ENCODE assay signal across 2 cellular contexts in the genomic region with DNA sequence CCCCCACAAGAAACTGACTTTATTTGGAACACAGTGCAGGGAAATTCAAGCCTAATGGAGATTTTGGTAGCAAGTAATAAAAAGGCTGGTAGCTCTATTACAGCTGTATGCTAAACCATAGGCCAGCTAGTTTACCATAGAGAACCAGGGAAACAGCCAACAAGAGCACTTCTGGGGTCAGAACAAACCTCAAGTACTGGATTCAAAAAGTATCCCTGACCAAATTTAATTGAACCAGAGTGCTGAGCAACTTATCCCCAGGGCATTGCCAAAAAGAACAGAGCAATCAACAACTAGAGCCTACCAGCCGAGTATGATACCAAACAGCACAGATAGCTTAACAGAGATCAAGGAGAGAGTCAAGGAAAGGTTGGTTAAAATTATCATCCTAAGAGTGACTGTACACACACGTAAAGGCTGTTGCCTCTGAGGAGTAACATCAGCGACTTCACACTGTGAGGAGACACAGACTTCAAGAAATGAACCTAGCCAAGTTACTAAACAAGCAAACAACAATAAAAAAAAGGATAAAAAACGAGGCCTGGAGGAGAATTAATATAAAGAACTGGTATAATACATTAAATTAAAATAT.
TF ChIP-seq lines count a peak whose summit lies in the region.

No MANE protein-coding gene starts in this region.

TF ChIP-seq in IMR-90, 13 proteins besides CTCF, POLR2A, EP300 and RAD21:
- TF ChIP-seq FOS (IDR thresholded peaks at IDR 0.05; ENCODE audit: low read depth, low read length): no peak
- TF ChIP-seq RCOR1 (IDR thresholded peaks at IDR 0.05; ENCODE audit: insufficient replicate concordance, low read length): no peak
- TF ChIP-seq MAZ (IDR thresholded peaks at IDR 0.05; ENCODE audit: borderline replicate concordance, low read depth, low read length): no peak
- TF ChIP-seq MXI1 (IDR thresholded peaks at IDR 0.05; ENCODE audit: borderline replicate concordance, low read depth, low read length): no peak
- no peak for TF ChIP-seq BHLHE40 (IDR thresholded peaks at IDR 0.05; ENCODE audit: low read depth, low read length)
- TF ChIP-seq NFE2L2 (IDR thresholded peaks at IDR 0.05; ENCODE audit: low read depth, low read length): no peak

TF ChIP-seq in GM12878, 131 proteins besides CTCF, POLR2A, EP300 and RAD21:
- TF ChIP-seq RUNX3 (IDR thresholded peaks at IDR 0.05; ENCODE audit: low read length) (no peak), FOXM1 (IDR thresholded peaks at IDR 0.05; ENCODE audit: low read depth, low read length) (no peak), IKZF1 (conservative IDR thresholded peaks at IDR 0.05) (no peak), ETV6 (conservative IDR thresholded peaks at IDR 0.05 in 1 of 2, IDR thresholded peaks at IDR 0.05 in 1 of 2; ENCODE audit: borderline replicate concordance in 1 of 2, low read depth in 1 of 2) (no peak), SMC3 (IDR thresholded peaks at IDR 0.05; ENCODE audit: borderline replicate concordance, low read length) (no peak), NRF1 (conservative IDR thresholded peaks at IDR 0.05; ENCODE audit: low read depth, low read length) (no peak), PBX3 (IDR thresholded peaks at IDR 0.05; ENCODE audit: insufficient replicate concordance, low read depth, low read length) (no peak), MTA3 (IDR thresholded peaks at IDR 0.05; ENCODE audit: borderline replicate concordance, low read length) (no peak), IRF4 (IDR thresholded peaks at IDR 0.05; ENCODE audit: low read depth, low read length) (no peak), SRF (IDR thresholded peaks at IDR 0.05; ENCODE audit: low read depth in 2 of 2, low read length in 2 of 2) (no peak), SMAD1 (IDR thresholded peaks at IDR 0.05; ENCODE audit: low read depth, partially characterized antibody) (no peak)
- TF ChIP-seq, protein P1, sequence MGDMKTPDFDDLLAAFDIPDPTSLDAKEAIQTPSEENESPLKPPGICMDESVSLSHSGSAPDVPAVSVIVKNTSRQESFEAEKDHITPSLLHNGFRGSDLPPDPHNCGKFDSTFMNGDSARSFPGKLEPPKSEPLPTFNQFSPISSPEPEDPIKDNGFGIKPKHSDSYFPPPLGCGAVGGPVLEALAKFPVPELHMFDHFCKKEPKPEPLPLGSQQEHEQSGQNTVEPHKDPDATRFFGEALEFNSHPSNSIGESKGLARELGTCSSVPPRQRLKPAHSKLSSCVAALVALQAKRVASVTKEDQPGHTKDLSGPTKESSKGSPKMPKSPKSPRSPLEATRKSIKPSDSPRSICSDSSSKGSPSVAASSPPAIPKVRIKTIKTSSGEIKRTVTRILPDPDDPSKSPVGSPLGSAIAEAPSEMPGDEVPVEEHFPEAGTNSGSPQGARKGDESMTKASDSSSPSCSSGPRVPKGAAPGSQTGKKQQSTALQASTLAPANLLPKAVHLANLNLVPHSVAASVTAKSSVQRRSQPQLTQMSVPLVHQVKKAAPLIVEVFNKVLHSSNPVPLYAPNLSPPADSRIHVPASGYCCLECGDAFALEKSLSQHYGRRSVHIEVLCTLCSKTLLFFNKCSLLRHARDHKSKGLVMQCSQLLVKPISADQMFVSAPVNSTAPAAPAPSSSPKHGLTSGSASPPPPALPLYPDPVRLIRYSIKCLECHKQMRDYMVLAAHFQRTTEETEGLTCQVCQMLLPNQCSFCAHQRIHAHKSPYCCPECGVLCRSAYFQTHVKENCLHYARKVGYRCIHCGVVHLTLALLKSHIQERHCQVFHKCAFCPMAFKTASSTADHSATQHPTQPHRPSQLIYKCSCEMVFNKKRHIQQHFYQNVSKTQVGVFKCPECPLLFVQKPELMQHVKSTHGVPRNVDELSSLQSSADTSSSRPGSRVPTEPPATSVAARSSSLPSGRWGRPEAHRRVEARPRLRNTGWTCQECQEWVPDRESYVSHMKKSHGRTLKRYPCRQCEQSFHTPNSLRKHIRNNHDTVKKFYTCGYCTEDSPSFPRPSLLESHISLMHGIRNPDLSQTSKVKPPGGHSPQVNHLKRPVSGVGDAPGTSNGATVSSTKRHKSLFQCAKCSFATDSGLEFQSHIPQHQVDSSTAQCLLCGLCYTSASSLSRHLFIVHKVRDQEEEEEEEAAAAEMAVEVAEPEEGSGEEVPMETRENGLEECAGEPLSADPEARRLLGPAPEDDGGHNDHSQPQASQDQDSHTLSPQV (IDR thresholded peaks at IDR 0.05): no peak
- TF ChIP-seq, protein P2, sequence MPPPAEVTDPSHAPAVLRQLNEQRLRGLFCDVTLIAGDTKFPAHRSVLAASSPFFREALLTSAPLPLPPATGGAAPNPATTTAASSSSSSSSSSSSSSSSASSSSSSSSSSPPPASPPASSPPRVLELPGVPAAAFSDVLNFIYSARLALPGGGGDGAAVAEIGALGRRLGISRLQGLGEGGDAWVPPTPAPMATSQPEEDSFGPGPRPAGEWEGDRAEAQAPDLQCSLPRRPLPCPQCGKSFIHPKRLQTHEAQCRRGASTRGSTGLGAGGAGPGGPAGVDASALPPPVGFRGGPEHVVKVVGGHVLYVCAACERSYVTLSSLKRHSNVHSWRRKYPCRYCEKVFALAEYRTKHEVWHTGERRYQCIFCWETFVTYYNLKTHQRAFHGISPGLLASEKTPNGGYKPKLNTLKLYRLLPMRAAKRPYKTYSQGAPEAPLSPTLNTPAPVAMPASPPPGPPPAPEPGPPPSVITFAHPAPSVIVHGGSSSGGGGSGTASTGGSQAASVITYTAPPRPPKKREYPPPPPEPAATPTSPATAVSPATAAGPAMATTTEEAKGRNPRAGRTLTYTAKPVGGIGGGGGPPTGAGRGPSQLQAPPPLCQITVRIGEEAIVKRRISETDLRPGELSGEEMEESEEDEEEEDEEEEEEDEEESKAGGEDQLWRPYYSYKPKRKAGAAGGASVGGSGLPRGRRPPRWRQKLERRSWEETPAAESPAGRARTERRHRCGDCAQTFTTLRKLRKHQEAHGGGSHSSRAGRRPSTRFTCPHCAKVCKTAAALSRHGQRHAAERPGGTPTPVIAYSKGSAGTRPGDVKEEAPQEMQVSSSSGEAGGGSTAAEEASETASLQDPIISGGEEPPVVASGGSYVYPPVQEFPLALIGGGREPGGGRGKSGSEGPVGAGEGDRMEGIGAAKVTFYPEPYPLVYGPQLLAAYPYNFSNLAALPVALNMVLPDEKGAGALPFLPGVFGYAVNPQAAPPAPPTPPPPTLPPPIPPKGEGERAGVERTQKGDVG (CRISPR knock-in tag; IDR thresholded peaks at IDR 0.05): no peak
- TF ChIP-seq, protein P3, sequence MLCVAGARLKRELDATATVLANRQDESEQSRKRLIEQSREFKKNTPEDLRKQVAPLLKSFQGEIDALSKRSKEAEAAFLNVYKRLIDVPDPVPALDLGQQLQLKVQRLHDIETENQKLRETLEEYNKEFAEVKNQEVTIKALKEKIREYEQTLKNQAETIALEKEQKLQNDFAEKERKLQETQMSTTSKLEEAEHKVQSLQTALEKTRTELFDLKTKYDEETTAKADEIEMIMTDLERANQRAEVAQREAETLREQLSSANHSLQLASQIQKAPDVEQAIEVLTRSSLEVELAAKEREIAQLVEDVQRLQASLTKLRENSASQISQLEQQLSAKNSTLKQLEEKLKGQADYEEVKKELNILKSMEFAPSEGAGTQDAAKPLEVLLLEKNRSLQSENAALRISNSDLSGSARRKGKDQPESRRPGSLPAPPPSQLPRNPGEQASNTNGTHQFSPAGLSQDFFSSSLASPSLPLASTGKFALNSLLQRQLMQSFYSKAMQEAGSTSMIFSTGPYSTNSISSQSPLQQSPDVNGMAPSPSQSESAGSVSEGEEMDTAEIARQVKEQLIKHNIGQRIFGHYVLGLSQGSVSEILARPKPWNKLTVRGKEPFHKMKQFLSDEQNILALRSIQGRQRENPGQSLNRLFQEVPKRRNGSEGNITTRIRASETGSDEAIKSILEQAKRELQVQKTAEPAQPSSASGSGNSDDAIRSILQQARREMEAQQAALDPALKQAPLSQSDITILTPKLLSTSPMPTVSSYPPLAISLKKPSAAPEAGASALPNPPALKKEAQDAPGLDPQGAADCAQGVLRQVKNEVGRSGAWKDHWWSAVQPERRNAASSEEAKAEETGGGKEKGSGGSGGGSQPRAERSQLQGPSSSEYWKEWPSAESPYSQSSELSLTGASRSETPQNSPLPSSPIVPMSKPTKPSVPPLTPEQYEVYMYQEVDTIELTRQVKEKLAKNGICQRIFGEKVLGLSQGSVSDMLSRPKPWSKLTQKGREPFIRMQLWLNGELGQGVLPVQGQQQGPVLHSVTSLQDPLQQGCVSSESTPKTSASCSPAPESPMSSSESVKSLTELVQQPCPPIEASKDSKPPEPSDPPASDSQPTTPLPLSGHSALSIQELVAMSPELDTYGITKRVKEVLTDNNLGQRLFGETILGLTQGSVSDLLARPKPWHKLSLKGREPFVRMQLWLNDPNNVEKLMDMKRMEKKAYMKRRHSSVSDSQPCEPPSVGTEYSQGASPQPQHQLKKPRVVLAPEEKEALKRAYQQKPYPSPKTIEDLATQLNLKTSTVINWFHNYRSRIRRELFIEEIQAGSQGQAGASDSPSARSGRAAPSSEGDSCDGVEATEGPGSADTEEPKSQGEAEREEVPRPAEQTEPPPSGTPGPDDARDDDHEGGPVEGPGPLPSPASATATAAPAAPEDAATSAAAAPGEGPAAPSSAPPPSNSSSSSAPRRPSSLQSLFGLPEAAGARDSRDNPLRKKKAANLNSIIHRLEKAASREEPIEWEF (IDR thresholded peaks at IDR 0.05; ENCODE audit: insufficient replicate concordance, low read depth, low read length): no peak
